ENCODE assay signal across 8 cellular contexts in the genomic region with DNA sequence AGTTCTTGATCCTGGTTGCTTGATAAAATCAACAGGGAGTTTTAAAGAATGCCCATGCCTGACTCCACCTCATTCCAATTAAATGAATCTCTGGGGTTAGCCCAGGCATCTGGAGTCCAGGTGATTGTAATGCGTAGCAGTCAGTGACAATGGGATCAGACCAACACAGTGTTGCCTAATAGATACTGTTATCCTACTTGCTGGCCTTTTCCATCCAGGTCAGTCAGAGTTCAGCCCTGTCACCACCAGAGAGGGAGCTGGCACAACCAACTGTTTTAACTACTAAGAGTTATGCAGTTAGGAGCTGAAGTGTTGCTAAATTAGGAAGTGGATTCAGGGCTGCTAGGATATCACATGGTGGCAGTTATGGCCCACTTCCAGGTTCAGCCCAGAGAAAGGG.
DNase-seq lines count a peak whose midpoint lies in the region; ATAC-seq and TF ChIP-seq lines count a peak whose summit lies in the region.

No MANE protein-coding gene starts in this region.

- H2AFZ ChIP-seq in OCI-LY1 (ENCODE audit: low read length) = no peak overlapping the region
- H2AFZ ChIP-seq in neural progenitor cell (replicated peaks) = no peak overlapping the region

- H3K79me2 ChIP-seq in OCI-LY1 (ENCODE audit: insufficient read depth, low read length) = peaks cover 20% of the 10 kb centered on the region; the same call in 1 of the 2 replicates
- H3K79me2 ChIP-seq in neural progenitor cell (ENCODE audit: low read depth) = no peaks in the 10 kb centered on the region

- peak; percentile 73 for DNase-seq in GF-D8 (lab: John Stamatoyannopoulos, UW)
- DNase-seq in esophagus muscularis mucosa (ENCODE audit: extremely low spot score) = no peak
- peak; percentile 49 for DNase-seq in neural progenitor cell (ENCODE audit: low spot score)
- no peak for DNase-seq in ecto neural progenitor cell (ENCODE audit: low spot score)
- DNase-seq in progenitor cell of endocrine pancreas (ENCODE audit: low spot score, unreplicated experiment) = no peak
- DNase-seq in DMS53 (lab: John Stamatoyannopoulos, UW) = no peak

- H3K27me3 Mint-ChIP-seq in neural progenitor cell (ENCODE audit: insufficient read depth, low read depth) (no peaks in the 10 kb centered on the region), progenitor cell of endocrine pancreas (no peaks in the 10 kb centered on the region)

- H3F3A ChIP-seq in OCI-LY1 (ENCODE audit: insufficient read depth, low read length) = peaks cover 13% of the 10 kb centered on the region
- no peaks in the 10 kb centered on the region for H3F3A ChIP-seq in neural progenitor cell (ENCODE audit: low read depth)

- TF ChIP-seq CTCF in OCI-LY1 (IDR thresholded peaks at IDR 0.05; ENCODE audit: low read length) = no peak
- TF ChIP-seq CTCF in esophagus muscularis mucosa (IDR thresholded peaks at IDR 0.05) = no peak
- no peak for TF ChIP-seq CTCF in neural progenitor cell (IDR thresholded peaks at IDR 0.05)
- no peak for TF ChIP-seq CTCF in progenitor cell of endocrine pancreas (IDR thresholded peaks at IDR 0.05; ENCODE audit: unreplicated experiment)

- TF ChIP-seq EP300 in esophagus muscularis mucosa (IDR thresholded peaks at IDR 0.05) = peak; percentile 45

- H4K20me1 ChIP-seq in OCI-LY1 (ENCODE audit: insufficient read depth, low read length) (no peaks in the 10 kb centered on the region), neural progenitor cell (ENCODE audit: low read depth) (no peaks in the 10 kb centered on the region)

- peak overlapping the region; percentile 79 for H3K9ac ChIP-seq in OCI-LY1 (ENCODE audit: low read length)
- H3K9ac ChIP-seq in neural progenitor cell = no peak overlapping the region

- no peaks in the 10 kb centered on the region for H3K27me3 ChIP-seq in OCI-LY1 (ENCODE audit: insufficient read depth, low read length)
- H3K27me3 ChIP-seq in esophagus muscularis mucosa = no peaks in the 10 kb centered on the region
- H3K27me3 ChIP-seq in neural progenitor cell = no peaks in the 10 kb centered on the region

- H3K9me3 Mint-ChIP-seq in neural progenitor cell (no peaks in the 10 kb centered on the region), progenitor cell of endocrine pancreas (ENCODE audit: low read depth) (no peaks in the 10 kb centered on the region)

- no peak overlapping the region for H3K27ac Mint-ChIP-seq in neural progenitor cell
- no peak overlapping the region for H3K27ac Mint-ChIP-seq in progenitor cell of endocrine pancreas

- H3K9me2 ChIP-seq in OCI-LY1 (ENCODE audit: low read depth, low read length) = no peaks in the 10 kb centered on the region

- intact Hi-C loops in esophagus muscularis mucosa (cut with DNase I) = no loop called here

- H3K4me1 Mint-ChIP-seq in neural progenitor cell = no peaks in the 10 kb centered on the region
- peaks cover 2% of the 10 kb centered on the region for H3K4me1 Mint-ChIP-seq in progenitor cell of endocrine pancreas (ENCODE audit: low read depth)

- H3K4me2 ChIP-seq in OCI-LY1 (ENCODE audit: low read length) = peak overlapping the region; percentile 78
- no peak overlapping the region for H3K4me2 ChIP-seq in neural progenitor cell

- no peak for ATAC-seq in GM21367 (IDR thresholded peaks at IDR 0.05; ENCODE audit: unreplicated experiment)

- H3K9me3 ChIP-seq in OCI-LY1 (ENCODE audit: low read length) (no peaks in the 10 kb centered on the region), esophagus muscularis mucosa (no peaks in the 10 kb centered on the region), neural progenitor cell (ENCODE audit: low read depth) (no peaks in the 10 kb centered on the region)

- H3K4me1 ChIP-seq in OCI-LY1 (ENCODE audit: insufficient read depth, low read length, severe bottlenecking) = peaks cover 97% of the 10 kb centered on the region
- H3K4me1 ChIP-seq in esophagus muscularis mucosa = peaks cover 52 to 100% (median 98%) of the 10 kb centered on the region in 4 donors
- H3K4me1 ChIP-seq in neural progenitor cell = no peaks in the 10 kb centered on the region

- 44% methylated on average over 1 of the region's 1 CpG for WGBS in esophagus muscularis mucosa

- TF ChIP-seq POLR2A in esophagus muscularis mucosa (IDR thresholded peaks at IDR 0.05; ENCODE audit: low read depth) = no peak

- H3K36me3 Mint-ChIP-seq in neural progenitor cell = peaks cover 32% of the 10 kb centered on the region
- peaks cover 21% of the 10 kb centered on the region for H3K36me3 Mint-ChIP-seq in progenitor cell of endocrine pancreas (ENCODE audit: insufficient read depth)

- H3K4me3 Mint-ChIP-seq in neural progenitor cell (no peak overlapping the region), progenitor cell of endocrine pancreas (ENCODE audit: low read depth) (no peak overlapping the region)

- H3K36me3 ChIP-seq in OCI-LY1 (ENCODE audit: insufficient read depth, low read length) (peaks cover 31% of the 10 kb centered on the region), esophagus muscularis mucosa (peaks cover 14 to 39% (median 28%) of the 10 kb centered on the region in 4 donors), neural progenitor cell (peaks cover 6% of the 10 kb centered on the region)

- H3K4me3 ChIP-seq in OCI-LY1 (ENCODE audit: low read depth, low read length, poor library complexity, severe bottlenecking) (peak overlapping the region; percentile 28), esophagus muscularis mucosa (no peak overlapping the region), neural progenitor cell (no peak overlapping the region)

- H3K27ac ChIP-seq in OCI-LY1 (ENCODE audit: low read depth, low read length, poor library complexity, severe bottlenecking) = peak overlapping the region; percentile 99
- H3K27ac ChIP-seq in esophagus muscularis mucosa (replicated peaks in 1 of 4) = peak overlapping the region; percentile 81 to 92 (median 84)
- H3K27ac ChIP-seq in neural progenitor cell = no peak overlapping the region

Comparison
In these comparisons a context has a peak if more than half of its experiments do, and no peak if none do; other contexts are left out.
1. DNase-seq: peak in GF-D8 (single experiment) and neural progenitor cell (single experiment); none in esophagus muscularis mucosa (single experiment), ecto neural progenitor cell (single experiment), progenitor cell of endocrine pancreas (single experiment) and DMS53 (single experiment).